Comparison of ENCODE assay signal across 8 cellular contexts in the genomic region with DNA sequence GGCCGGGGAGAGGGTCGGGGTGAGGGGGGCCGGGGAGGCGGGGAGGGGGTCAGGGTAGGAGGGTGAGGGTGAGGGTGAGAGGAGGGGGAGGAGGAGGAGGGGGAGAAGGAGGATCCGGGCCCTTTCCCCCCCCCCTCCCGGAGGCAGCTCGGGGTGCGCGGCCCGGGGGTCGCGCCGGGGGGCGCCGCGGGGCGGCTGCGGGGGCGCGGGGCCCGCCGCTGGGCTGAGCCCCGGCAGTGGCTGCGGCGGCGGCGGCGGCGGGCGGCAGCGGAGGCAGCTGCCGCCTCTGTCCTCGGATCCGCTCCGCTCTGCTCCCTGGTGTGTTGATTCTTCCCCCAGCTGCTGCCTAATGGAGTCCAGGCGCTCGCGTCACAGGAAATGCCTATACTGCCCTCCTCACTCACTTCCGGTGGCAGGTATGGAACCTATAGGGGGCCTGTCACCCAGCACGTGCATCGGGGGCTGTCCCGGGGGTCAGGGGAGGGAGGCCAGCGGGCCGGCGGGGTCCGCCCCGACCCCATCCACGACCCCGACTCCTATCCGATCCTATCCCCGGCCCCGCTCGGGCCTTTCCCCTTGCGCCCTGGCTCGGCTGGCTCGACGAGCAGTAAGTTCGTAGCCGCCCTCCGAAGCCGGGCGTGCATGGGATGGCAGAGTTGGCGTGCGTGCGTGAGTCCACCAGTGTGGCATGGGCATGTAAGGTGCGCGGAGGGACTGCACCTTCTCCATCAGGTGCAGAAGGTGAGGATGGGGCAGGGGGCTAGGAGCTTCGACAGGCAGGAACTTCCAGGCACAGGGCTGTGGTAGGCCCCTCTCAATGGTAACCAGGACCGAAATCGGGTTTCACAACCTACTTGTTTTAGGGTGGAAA. TPM values are rescaled to one million over a fixed set of nuclear protein-coding genes. Genes with fewer than 3 reads are reported as not detected.
DNase-seq lines count a peak whose midpoint lies in the region; ATAC-seq and TF ChIP-seq lines count a peak whose summit lies in the region.

A gene (minus strand): TSS at position 351 of the 871 bp plus-strand sequence.

- peak within 1 kb of the TSS; percentile 81 for H3K4me3 ChIP-seq in BLaER1
- H3K4me3 ChIP-seq in colonic mucosa: peak within 1 kb of the TSS; percentile 92

- H3K9me3 ChIP-seq in BLaER1 (no peaks in the 10 kb centered on the region), colonic mucosa (no peaks in the 10 kb centered on the region)

- TF ChIP-seq POLR2A in GM19193 (IDR thresholded peaks at IDR 0.05; ENCODE audit: extremely low read depth, insufficient read depth, insufficient read length): peak; percentile 92

- intact Hi-C loops in colonic mucosa (cut with DNase I) (loop anchor here (5.0 kb wide), 1 partner anchor 77 kb away; a partner anchor contains a TSS), left colon (cut with DNase I, micrococcal nuclease) (no loop called here)

- DNase-seq in NCI-H526 (lab: John Stamatoyannopoulos, UW): peak; percentile 67 to 81
- peak; percentile 88 for DNase-seq in activated CD4-positive, alpha-beta T cell treated with anti-CD3 and anti-CD28 coated beads for 48 hours
- peak; percentile 91 for DNase-seq in colonic mucosa
- peak; percentile 86 to 89 for DNase-seq in left colon
- peak; percentile 86 for DNase-seq in stimulated activated CD4-positive, alpha-beta T cell treated with anti-CD3 and anti-CD28 coated beads, Interleukin-1b, Interleukin-23, amount 100 ng/mL, for 48 hours

- ATAC-seq in HG03378 (IDR thresholded peaks at IDR 0.05; ENCODE audit: unreplicated experiment) (peak; percentile 82), left colon (peak; percentile 86)

- H3K4me1 ChIP-seq in BLaER1 (peaks cover 53% of the 10 kb centered on the region), colonic mucosa (peaks cover 7% of the 10 kb centered on the region)

- H3K9ac ChIP-seq in BLaER1: peak within 1 kb of the TSS; percentile 91
- H3K9ac ChIP-seq in colonic mucosa (ENCODE audit: low read depth in 2 of 2, low read length in 2 of 2): peak within 1 kb of the TSS; percentile 86 to 96

- 0 out of 2 replicates have a peak, but pooled peaks cover 3% of the 10 kb centered on the region for H3K36me3 ChIP-seq in BLaER1
- H3K36me3 ChIP-seq in colonic mucosa: no peaks in the 10 kb centered on the region

- H4K20me1 ChIP-seq in BLaER1: peaks cover 37% of the 10 kb centered on the region

- peak within 1 kb of the TSS; percentile 96 for H3K4me2 ChIP-seq in BLaER1

- no peaks in the 10 kb centered on the region for H3K27me3 ChIP-seq in BLaER1
- no peaks in the 10 kb centered on the region for H3K27me3 ChIP-seq in colonic mucosa

- no peak for TF ChIP-seq CTCF in colonic mucosa (IDR thresholded peaks at IDR 0.05)

- H3K27ac ChIP-seq in BLaER1: peak within 1 kb of the TSS; percentile 89
- peak within 1 kb of the TSS; percentile 93 for H3K27ac ChIP-seq in colonic mucosa

RNA-seq across cellular contexts. Expression of the gene that starts here (rescaled TPM):
- total RNA-seq in colonic mucosa: 10 to 100 TPM; 53.5 to 78.4 TPM
- total RNA-seq in left colon: 10 to 100 TPM; 62.1 to 64.4 TPM

Comparison
In these comparisons a context has a peak if more than half of its experiments do, and no peak if none do; other contexts are left out.
1. Peak in every context shown above with its lines: DNase-seq, ATAC-seq, H3K4me3 ChIP-seq and H3K27ac ChIP-seq.